ENCODE assay signal across 9 cellular contexts in genomic region chr11:567036-567628, GRCh38. TPM values are rescaled to one million over a fixed set of nuclear protein-coding genes. Genes with fewer than 3 reads are reported as not detected.
DNase-seq lines count a peak whose midpoint lies in the region; ATAC-seq and TF ChIP-seq lines count a peak whose summit lies in the region.
"Had no signal": no experiment of that assay in that cellular context is flagged by ENCODE, and none has a peak within 500 bp of the region (broad histone marks: within the 10 kb centered on the region; RNA-seq: fewer than 3 reads in every experiment).

No MANE protein-coding gene starts in this region.

- H2BK5ac ChIP-seq in mesenchymal stem cell (ENCODE audit: low read depth, low read length, poor library complexity, severe bottlenecking), result no peak overlapping the region

- H3K9ac ChIP-seq in HCT116 (ENCODE audit: low read length) (no peak overlapping the region), mesenchymal stem cell (ENCODE audit: low read length) (no peak overlapping the region)

- 95% methylated on average over 18 of the region's 18 CpGs for WGBS in mesenchymal stem cell

- H3K27me3 ChIP-seq in HCT116 (ENCODE audit: insufficient read depth, low read length) (no peaks in the 10 kb centered on the region), ascending aorta (no peaks in the 10 kb centered on the region), mesenchymal stem cell (ENCODE audit: control insufficient read depth in 1 of 2, insufficient read depth in 1 of 2, low read length in 2 of 2) (peaks cover 0 to 19% of the 10 kb centered on the region in 2 experiments)

- H4K8ac ChIP-seq in mesenchymal stem cell (ENCODE audit: low read length), result peak overlapping the region; percentile 36

- H3K9me3 ChIP-seq in HCT116 (ENCODE audit: control insufficient read depth in 1 of 2, insufficient read depth in 1 of 2, low read depth in 1 of 2, low read length in 2 of 2) (no peaks in the 10 kb centered on the region), ascending aorta (no peaks in the 10 kb centered on the region), mesenchymal stem cell (ENCODE audit: control insufficient read depth, low read length) (no peaks in the 10 kb centered on the region)

- H3K79me2 ChIP-seq in HCT116 (ENCODE audit: insufficient read depth, low read length), result peaks cover 4% of the 10 kb centered on the region

- CTCF ChIA-PET in HCT116 (lab: Charles Lee), result no interaction called here

- H2BK120ac ChIP-seq in mesenchymal stem cell (ENCODE audit: low read depth, low read length), result no peak overlapping the region

- no peak overlapping the region for H3K18ac ChIP-seq in mesenchymal stem cell (ENCODE audit: low read depth in 1 of 2, low read length in 2 of 2)

- peak overlapping the region; percentile 71 to 75 for H3K4me3 ChIP-seq in HCT116 (replicated peaks in 1 of 2; ENCODE audit: low read depth in 1 of 2, low read length in 2 of 2)
- H3K4me3 ChIP-seq in ascending aorta, result peak overlapping the region in 1 of 2 donors; percentile 76
- peak overlapping the region in 1 of 2 experiments; percentile 80 for H3K4me3 ChIP-seq in mesenchymal stem cell (ENCODE audit: insufficient read depth in 1 of 2, low read depth in 1 of 2, low read length in 2 of 2)

- RAD21 ChIA-PET in HCT116 (lab: Charles Lee; ENCODE audit: low non-redundant PET in 1 of 2, low total read pairs in 2 of 2, uncharacterized antibody in 2 of 2, unreplicated experiment in 2 of 2), result no interaction called here

- peaks cover 25% of the 10 kb centered on the region for H3K79me1 ChIP-seq in mesenchymal stem cell (replicated peaks; ENCODE audit: low read length, poor library complexity, severe bottlenecking)

- H4K20me1 ChIP-seq in HCT116 (ENCODE audit: insufficient read depth), result no peaks in the 10 kb centered on the region

- H3K4me2 ChIP-seq in HCT116 (ENCODE audit: low read length) (peak overlapping the region; percentile 83), mesenchymal stem cell (ENCODE audit: low read length, poor library complexity, severe bottlenecking) (peak overlapping the region; percentile 96)

- no peak overlapping the region for H3K23ac ChIP-seq in mesenchymal stem cell (ENCODE audit: low read length in 2 of 2)

- intact Hi-C loops in HCT116 (cut with micrococcal nuclease), result no loop called here
- intact Hi-C loops in ascending aorta (cut with DNase I), result no loop called here

- DNase-seq in HCT116 (ENCODE audit: low read depth, low spot score), result no peak
- DNase-seq in ascending aorta (ENCODE audit: low spot score in 2 of 2), result no peak
- DNase-seq in mesenchymal stem cell, result no peak
- DNase-seq in DMS153 (lab: John Stamatoyannopoulos, UW), result no peak
- DNase-seq in effector CD4-positive, alpha-beta T cell, result no peak
- DNase-seq: NCI-H2227 treated with DMSO at 0.1 percent for 48 hours had no signal

- peaks cover 11 to 56% of the 10 kb centered on the region in 2 experiments; a peak in 3 of 4 replicates for H3K4me1 ChIP-seq in HCT116 (ENCODE audit: control insufficient read depth in 1 of 2, insufficient read depth in 2 of 2, low read length in 2 of 2)
- H3K4me1 ChIP-seq in ascending aorta, result peaks cover 4 to 9% of the 10 kb centered on the region in 2 donors
- H3K4me1 ChIP-seq in mesenchymal stem cell (ENCODE audit: control insufficient read depth, insufficient read depth, low read depth, low read length), result peaks cover 56% of the 10 kb centered on the region

- H3K9me2 ChIP-seq in HCT116 (ENCODE audit: insufficient read depth), result no peaks in the 10 kb centered on the region

- POLR2A ChIA-PET in HCT116 (lab: Charles Lee), result interaction anchor here (1.4 kb wide), 1 partner anchor 9 kb away, joined by 4 read pairs; the partner anchor contains the start of gene PHRF1

- no peak overlapping the region for H4K91ac ChIP-seq in mesenchymal stem cell (ENCODE audit: low read length)

- no peak overlapping the region for H3K14ac ChIP-seq in mesenchymal stem cell (ENCODE audit: low read length in 2 of 2)

- peak overlapping the region; percentile 41 for H2AK5ac ChIP-seq in mesenchymal stem cell (ENCODE audit: low read length, severe bottlenecking)

- H2AFZ ChIP-seq in HCT116 (ENCODE audit: low read depth, low read length, poor library complexity, severe bottlenecking), result no peak overlapping the region
- no peak overlapping the region for H2AFZ ChIP-seq in mesenchymal stem cell (ENCODE audit: low read depth, low read length)

- no peak overlapping the region for H2BK12ac ChIP-seq in mesenchymal stem cell (ENCODE audit: low read length in 2 of 2)

- peak overlapping the region; percentile 96 for H2BK15ac ChIP-seq in mesenchymal stem cell (ENCODE audit: low read depth, poor library complexity, severe bottlenecking)

- TF ChIP-seq CTCF in 22Rv1 (IDR thresholded peaks at IDR 0.05) (no peak), HCT116 (IDR thresholded peaks at IDR 0.05 in 2 of 3, conservative IDR thresholded peaks at IDR 0.05 in 1 of 3; ENCODE audit: borderline replicate concordance in 1 of 3, insufficient read depth in 1 of 3, low read depth in 2 of 3, low read length in 2 of 3) (no peak), ascending aorta (IDR thresholded peaks at IDR 0.05) (no peak)

- TSS peak; percentile 56 for BruUV-seq in HCT116 (replicated peaks; lab: Mats Ljungman, UMichigan)

- no peak for TF ChIP-seq POLR2A in HCT116 (IDR thresholded peaks at IDR 0.05; ENCODE audit: borderline replicate concordance, extremely low read depth, insufficient read depth, insufficient read length)

- H3K27ac ChIP-seq in 22Rv1 (peak overlapping the region; percentile 98), HCT116 (ENCODE audit: low read depth, low read length) (peak overlapping the region; percentile 96; the same call in 1 of the 2 replicates), ascending aorta (peak overlapping the region; percentile 77 to 89), mesenchymal stem cell (ENCODE audit: low read length, poor library complexity, severe bottlenecking) (no peak overlapping the region)

- ATAC-seq in HCT116, result no peak
- ATAC-seq in HG03457 (IDR thresholded peaks at IDR 0.05; ENCODE audit: unreplicated experiment), result no peak
- no peak for ATAC-seq in HG02571 (IDR thresholded peaks at IDR 0.05; ENCODE audit: unreplicated experiment)

- H3K4ac ChIP-seq in mesenchymal stem cell (ENCODE audit: low read depth in 1 of 2, low read length in 2 of 2), result no peak overlapping the region

- H3K36me3 ChIP-seq in HCT116 (ENCODE audit: control insufficient read depth in 1 of 2, insufficient read depth in 2 of 2, low read length in 2 of 2), result 0 out of 4 replicates have a peak, but pooled peaks cover 0 to 3% of the 10 kb centered on the region in 2 experiments
- H3K36me3 ChIP-seq in ascending aorta, result no peaks in the 10 kb centered on the region
- H3K36me3 ChIP-seq in mesenchymal stem cell (ENCODE audit: control insufficient read depth in 1 of 2, insufficient read depth in 2 of 2, low read depth in 1 of 2, low read length in 2 of 2), result peaks cover 0 to 39% of the 10 kb centered on the region in 2 experiments

- TF ChIP-seq RAD21 in HCT116 (IDR thresholded peaks at IDR 0.05; ENCODE audit: low read depth), result no peak

TF ChIP-seq in HCT116, 20 proteins besides CTCF, POLR2A, EP300 and RAD21 (continues in another document):
- TF ChIP-seq YY1 (IDR thresholded peaks at IDR 0.05; ENCODE audit: extremely low read depth, insufficient replicate concordance, low read depth, low read length), result no peak
- TF ChIP-seq FOSL1 (IDR thresholded peaks at IDR 0.05; ENCODE audit: low read depth), result no peak
- no peak for TF ChIP-seq REST (IDR thresholded peaks at IDR 0.05; ENCODE audit: low read depth)
- TF ChIP-seq EGR1 (IDR thresholded peaks at IDR 0.05; ENCODE audit: low read depth), result no peak

RNA-seq across cellular contexts. Expression of gene RASSF7, which starts 6.4 kb away (rescaled TPM):
- 35.9 TPM for total RNA-seq in HCT116 (2021; ENCODE audit: unreplicated experiment)
- polyA plus RNA-seq in HCT116 (2012), result 43.6 and 64.9 TPM in 2 replicates
- total RNA-seq in ascending aorta, result 3.5 TPM
- 3.2 TPM for polyA plus RNA-seq in mesenchymal stem cell (2013, experiment 1 of 2)
- polyA plus RNA-seq in mesenchymal stem cell (2013, experiment 2 of 2), result 2.3 TPM

RNA-seq across cellular contexts. Expression of gene LMNTD2, which starts 6.6 kb away (rescaled TPM):
- total RNA-seq in HCT116 (2021; ENCODE audit: unreplicated experiment) (9.5 TPM), ascending aorta (1.1 TPM)
- 7.1 and 7.6 TPM in 2 replicates for polyA plus RNA-seq in HCT116 (2012)
- polyA plus RNA-seq in mesenchymal stem cell (2013, experiment 1 of 2), result 0.46 TPM
- 0.67 TPM for polyA plus RNA-seq in mesenchymal stem cell (2013, experiment 2 of 2)

RNA-seq across cellular contexts. Expression of gene PHRF1, which starts 9.1 kb away (rescaled TPM):
- total RNA-seq in HCT116 (2021; ENCODE audit: unreplicated experiment) (45.5 TPM), ascending aorta (25.4 TPM)
- 20.3 TPM in 2 replicates for polyA plus RNA-seq in HCT116 (2012)
- 13.2 TPM for polyA plus RNA-seq in mesenchymal stem cell (2013, experiment 1 of 2)
- 11.9 TPM for polyA plus RNA-seq in mesenchymal stem cell (2013, experiment 2 of 2)

RNA-seq across cellular contexts. Expression of gene LRRC56, which starts 29.8 kb away (rescaled TPM):
- total RNA-seq in HCT116 (2021; ENCODE audit: unreplicated experiment) (9.1 TPM), ascending aorta (not detected)
- 6.3 and 6.5 TPM in 2 replicates for polyA plus RNA-seq in HCT116 (2012)
- polyA plus RNA-seq in mesenchymal stem cell (2013, experiment 1 of 2), result 1.2 TPM
- polyA plus RNA-seq in mesenchymal stem cell (2013, experiment 2 of 2), result 1.2 TPM

RNA-seq across cellular contexts. Expression of gene HRAS, which starts 31.8 kb away (rescaled TPM):
- total RNA-seq in HCT116 (2021; ENCODE audit: unreplicated experiment) (104 TPM), ascending aorta (21.6 TPM)
- 118 and 126 TPM in 2 replicates for polyA plus RNA-seq in HCT116 (2012)
- 41.9 TPM for polyA plus RNA-seq in mesenchymal stem cell (2013, experiment 1 of 2)
- polyA plus RNA-seq in mesenchymal stem cell (2013, experiment 2 of 2), result 42.6 TPM
